ENCODE assay signal across 8 cellular contexts in the genomic region with DNA sequence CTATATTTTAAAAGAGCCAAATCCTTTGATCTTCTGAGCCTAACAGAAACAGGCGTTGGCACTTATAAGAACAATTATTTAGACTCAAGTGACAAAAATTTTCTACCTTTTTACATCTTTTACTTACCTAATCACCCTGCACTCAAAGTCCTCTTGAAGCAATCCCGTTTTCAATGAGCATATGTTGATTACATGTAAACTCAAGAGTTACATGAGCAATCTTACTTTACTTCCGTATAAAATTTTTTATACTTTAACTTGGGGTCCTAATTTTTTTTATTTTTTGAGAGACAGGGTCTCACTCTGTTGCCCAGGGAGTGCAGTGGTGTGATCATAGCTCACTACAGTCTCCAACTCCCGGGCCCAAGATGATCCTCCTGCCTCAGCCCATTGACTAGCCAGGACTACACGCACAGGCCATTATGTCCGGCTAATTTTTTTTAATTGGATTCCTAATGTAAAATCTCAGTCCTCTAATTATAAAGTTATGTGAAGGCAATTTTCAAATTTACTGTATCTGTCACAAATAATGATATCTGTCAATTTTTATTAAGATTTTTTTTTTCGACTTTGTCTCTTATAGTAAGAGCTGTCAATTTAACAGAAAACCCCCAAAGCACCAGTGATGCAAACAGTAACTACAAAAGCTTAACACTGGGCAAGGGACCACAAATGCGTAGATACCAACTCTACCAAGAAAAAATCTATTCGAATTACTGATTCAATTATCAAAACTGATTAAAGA. TPM values are rescaled to one million over a fixed set of nuclear protein-coding genes. Genes with fewer than 3 reads are reported as not detected.
DNase-seq lines count a peak whose midpoint lies in the region; ATAC-seq, FAIRE-seq and TF ChIP-seq lines count a peak whose summit lies in the region.

No MANE protein-coding gene starts in this region.

- H3K27ac Mint-ChIP-seq in activated T-cell treated with anti-CD3 and anti-CD28 coated beads, Interleukin-2, amount 50 U/mL, for 24 hours: peak overlapping the region; percentile 95

- 11 to 14% (median 13%) methylated on average over 9 of the region's 9 CpGs for WGBS in adrenal gland, 4 donors
- WGBS in HepG2 (ENCODE audit: low lambda C conversion rate): 2% methylated on average over 9 of the region's 9 CpGs
- WGBS in tibial nerve, 2 donors: 7 to 11% methylated on average over 9 of the region's 9 CpGs

- DNase-seq in activated T-cell treated with anti-CD3 and anti-CD28 coated beads, Interleukin-2, amount 50 U/mL, for 24 hours: no peak
- DNase-seq in activated T-cell treated with anti-CD3 and anti-CD28 coated beads, Interleukin-2, amount 50 U/mL, for 48 hours: no peak
- DNase-seq in adrenal gland (no peak), HepG2 (ENCODE audit: low spot score) (no peak), tibial nerve (ENCODE audit: low spot score in 2 of 2) (no peak), mesenteric fat pad (ENCODE audit: low spot score) (no peak)
- DNase-seq in activated CD4-positive, CD25-positive, alpha-beta regulatory T cell treated with anti-CD3 and anti-CD28 coated beads, Interleukin-2, amount 50 U/mL, for 72 hours: no peak
- DNase-seq in activated CD8-positive, alpha-beta memory T cell treated with anti-CD3 and anti-CD28 coated beads, Interleukin-2, amount 50 U/mL, for 48 hours: no peak

- peaks cover 0 to 10% of the 10 kb centered on the region in 2 donors for H3K36me3 ChIP-seq in adrenal gland (replicated peaks in 1 of 2)
- H3K36me3 ChIP-seq in HepG2 (replicated peaks in 1 of 2; ENCODE audit: control insufficient read depth in 1 of 2, insufficient read depth in 2 of 2, low read length in 2 of 2): peaks cover 3 to 16% of the 10 kb centered on the region in 2 experiments; a peak in 4 of 5 replicates
- peaks cover 0 to 5% (median 0%) of the 10 kb centered on the region in 3 donors for H3K36me3 ChIP-seq in tibial nerve

- H3K4me1 ChIP-seq in adrenal gland (replicated peaks in 1 of 2) (peaks cover 40 to 60% of the 10 kb centered on the region in 2 donors), HepG2 (ENCODE audit: insufficient read depth, low read length) (peaks cover 64% of the 10 kb centered on the region), tibial nerve (peaks cover 0 to 57% (median 30%) of the 10 kb centered on the region in 4 donors)

- peak overlapping the region; percentile 99 for H3K9ac ChIP-seq in HepG2 (ENCODE audit: insufficient read depth, low read depth, low read length)

- no peak overlapping the region for H2AFZ ChIP-seq in HepG2 (ENCODE audit: low read length)

- no peak for ATAC-seq in HepG2

- TF ChIP-seq EP300 in HepG2 (IDR thresholded peaks at IDR 0.05; ENCODE audit: low read depth in 2 of 2, low read length in 2 of 2) (no peak), HepG2 (CRISPR knock-in tag; IDR thresholded peaks at IDR 0.05; ENCODE audit: borderline replicate concordance) (no peak), tibial nerve (IDR thresholded peaks at IDR 0.05) (no peak)

- H3K27ac ChIP-seq in adrenal gland (peak overlapping the region in 3 of 5 donors; percentile 95 to 99 (median 96)), HepG2 (ENCODE audit: extremely low read length, insufficient read depth, low read length) (peak overlapping the region; percentile 66), tibial nerve (peak overlapping the region; percentile 97 to 100 (median 98))

- peaks cover 69% of the 10 kb centered on the region for H3K36me3 Mint-ChIP-seq in activated T-cell treated with anti-CD3 and anti-CD28 coated beads, Interleukin-2, amount 50 U/mL, for 24 hours (ENCODE audit: low read depth)

- FAIRE-seq in HepG2 (lab: Jason Lieb, UNC): no peak

- H3K27me3 Mint-ChIP-seq in activated T-cell treated with anti-CD3 and anti-CD28 coated beads, Interleukin-2, amount 50 U/mL, for 24 hours: no peaks in the 10 kb centered on the region

- peak overlapping the region; percentile 96 for H3K4me2 ChIP-seq in HepG2 (ENCODE audit: low read depth, low read length)

- no peak for TF ChIP-seq RAD21 in HepG2 (CRISPR knock-in tag; IDR thresholded peaks at IDR 0.05)

- H3K9me3 ChIP-seq in adrenal gland (replicated peaks in 1 of 3): no peaks in the 10 kb centered on the region
- no peaks in the 10 kb centered on the region for H3K9me3 ChIP-seq in HepG2 (ENCODE audit: low read length)
- H3K9me3 ChIP-seq in tibial nerve: no peaks in the 10 kb centered on the region

- H3K9me3 Mint-ChIP-seq in activated T-cell treated with anti-CD3 and anti-CD28 coated beads, Interleukin-2, amount 50 U/mL, for 24 hours: no peaks in the 10 kb centered on the region

- TF ChIP-seq POLR2A in adrenal gland (IDR thresholded peaks at IDR 0.05) (no peak), HepG2 (IDR thresholded peaks at IDR 0.05; ENCODE audit: insufficient read depth in 1 of 2, low read depth in 2 of 2, low read length in 2 of 2) (no peak; a peak in 1 of 4 replicates), tibial nerve (IDR thresholded peaks at IDR 0.05) (no peak)

- intact Hi-C loops in adrenal gland (cut with DNase I): no loop called here
- intact Hi-C loops in HepG2 (cut with micrococcal nuclease; ENCODE audit: unreplicated experiment): loop anchor here (1.0 to 2.0 kb wide), 2 partner anchors 9 to 103 kb away; no protein-coding TSS in a partner anchor

- TF ChIP-seq CTCF in adrenal gland (IDR thresholded peaks at IDR 0.05) (no peak), HepG2 (CRISPR knock-in tag; IDR thresholded peaks at IDR 0.05) (no peak), tibial nerve (IDR thresholded peaks at IDR 0.05) (no peak)

- CTCF ChIA-PET in HepG2 (lab: Yijun Ruan, JAX; ENCODE audit: low intra/inter-chr PET ratio, low total read pairs): no interaction called here

- H3K27me3 ChIP-seq in adrenal gland: no peaks in the 10 kb centered on the region
- H3K27me3 ChIP-seq in HepG2 (ENCODE audit: control insufficient read depth in 1 of 2, insufficient read depth in 2 of 2, low read length in 2 of 2): peaks cover 0 to 2% of the 10 kb centered on the region in 2 experiments; a peak in 1 of 5 replicates
- H3K27me3 ChIP-seq in tibial nerve: no peaks in the 10 kb centered on the region

- peak overlapping the region in 1 of 4 donors; percentile 93 for H3K4me3 ChIP-seq in adrenal gland
- H3K4me3 ChIP-seq in HepG2 (replicated peaks in 1 of 3; ENCODE audit: insufficient read depth in 1 of 3, low read depth in 2 of 3, low read length in 3 of 3): peak overlapping the region; percentile 89 to 99 (median 97)
- peak overlapping the region; percentile 60 to 96 (median 88) for H3K4me3 ChIP-seq in tibial nerve

- H3K4me3 Mint-ChIP-seq in activated T-cell treated with anti-CD3 and anti-CD28 coated beads, Interleukin-2, amount 50 U/mL, for 24 hours: peak overlapping the region; percentile 95

- in situ Hi-C loops in HepG2 (cut with HindIII; ENCODE audit: extremely low pct_ligation_motif_present, low pct_unique_long_range_greater_than_20kb): loop anchor here (5.0 kb wide), 1 partner anchor 148 kb away; no protein-coding TSS in a partner anchor

- POLR2A ChIA-PET in HepG2 (lab: Yijun Ruan, JAX): interaction anchor here (1.2 to 1.5 kb wide), 3 partner anchors 11 to 204 kb away, joined by 3 to 4 read pairs (median 4); no protein-coding TSS in a partner anchor

- peaks cover 71% of the 10 kb centered on the region for H3K79me2 ChIP-seq in HepG2 (ENCODE audit: insufficient read depth, low read length)

- peaks cover 54% of the 10 kb centered on the region for H3K4me1 Mint-ChIP-seq in activated T-cell treated with anti-CD3 and anti-CD28 coated beads, Interleukin-2, amount 50 U/mL, for 24 hours (ENCODE audit: low read depth)

- BruUV-seq in HepG2 (replicated peaks; lab: Mats Ljungman, UMichigan): no TSS peak

- H4K20me1 ChIP-seq in HepG2 (ENCODE audit: insufficient read depth, low read length): peaks cover 63% of the 10 kb centered on the region

RNA-seq across cellular contexts. Expression of gene CALM2, which starts 2.2 kb away (rescaled TPM):
- total RNA-seq in adrenal gland: 100 to 1,000 TPM; 454 to 751 (median 594) TPM
- polyA plus RNA-seq in adrenal gland: 1,000 to 10,000 TPM in 1 of 3 donors, 100 to 1,000 TPM in 2; 452 to 1,243 (median 521) TPM
- 1,135 and 1,941 TPM in 2 replicates for total RNA-seq in HepG2 (2016; rRNA removed; fragmentation: Illumina TruSeq; extraction: Trizol)
- total RNA-seq in HepG2 (2016; cell fraction: cytosol; rRNA removed; fragmentation: Illumina TruSeq; extraction: Trizol; ENCODE audit: low read depth): 204 and 218 TPM in 2 replicates
- 1,133 and 2,031 TPM in 2 replicates for total RNA-seq in HepG2 (2016; cell fraction: insoluble cytoplasmic fraction; rRNA removed; fragmentation: Illumina TruSeq; extraction: Trizol)
- 342 and 376 TPM in 2 replicates for total RNA-seq in HepG2 (2016; cell fraction: membrane; rRNA removed; fragmentation: Illumina TruSeq; extraction: Trizol)
- total RNA-seq in HepG2 (2016; cell fraction: nucleus; rRNA removed; fragmentation: Illumina TruSeq; extraction: Trizol): 391 and 398 TPM in 2 replicates
- 199 and 375 TPM in 2 replicates for polyA plus RNA-seq in HepG2 (2011; rRNA removed)
- polyA plus RNA-seq in HepG2 (2011; cell fraction: cytosol; rRNA removed): 180 and 322 TPM in 2 replicates
- 56.5 and 80.7 TPM in 2 replicates for polyA plus RNA-seq in HepG2 (2011; cell fraction: nucleus; rRNA removed)
- polyA plus RNA-seq in HepG2 (2012): 523 and 688 TPM in 2 replicates
- 147 and 158 TPM in 2 replicates for polyA plus RNA-seq in HepG2 (2016; cell fraction: cytosol; fragmentation: Illumina TruSeq; extraction: Trizol; ENCODE audit: low read depth)
- polyA plus RNA-seq in HepG2 (2016; cell fraction: insoluble cytoplasmic fraction; fragmentation: Illumina TruSeq; extraction: Trizol; ENCODE audit: low read depth): 1,845 and 2,024 TPM in 2 replicates
- polyA plus RNA-seq in HepG2 (2016; cell fraction: membrane; fragmentation: Illumina TruSeq; extraction: Trizol; ENCODE audit: low read depth): 291 and 300 TPM in 2 replicates
- polyA plus RNA-seq in HepG2 (2016; cell fraction: nucleus; fragmentation: Illumina TruSeq; extraction: Trizol; ENCODE audit: insufficient read depth, low read depth): 648 and 664 TPM in 2 replicates
- 41.7 and 64.0 TPM in 2 replicates for polyA minus RNA-seq in HepG2 (2011; rRNA and poly(A)+ RNA removed; ENCODE audit: low replicate concordance)
- polyA minus RNA-seq in HepG2 (2011; cell fraction: cytosol; rRNA and poly(A)+ RNA removed): 133 and 146 TPM in 2 replicates
- 169 and 178 TPM in 2 replicates for polyA minus RNA-seq in HepG2 (2011; cell fraction: nucleus; rRNA and poly(A)+ RNA removed)
- 1,000 to 10,000 TPM in 2 of 4 donors, 100 to 1,000 TPM in 2; 666 to 1,189 (median 889) TPM for total RNA-seq in tibial nerve
- 354 TPM for total RNA-seq in mesenteric fat pad

RNA-seq across cellular contexts. Expression of gene STPG4, which starts 19.1 kb away (rescaled TPM):
- total RNA-seq in adrenal gland (not detected), HepG2 (2016; rRNA removed; fragmentation: Illumina TruSeq; extraction: Trizol) (0.15 TPM in 2 replicates), tibial nerve (1 to 10 TPM in 2 of 4 donors, under 1 TPM in 1, not detected in 1; 0.30 to 2.6 (median 1.4) TPM), mesenteric fat pad (not detected)
- polyA plus RNA-seq in adrenal gland (under 1 TPM in 1 of 3 donors, not detected in 2; 0.24 TPM), HepG2 (2011; rRNA removed) (0.11 and 0.20 TPM in 2 replicates)
- total RNA-seq in HepG2 (2016; cell fraction: cytosol; rRNA removed; fragmentation: Illumina TruSeq; extraction: Trizol; ENCODE audit: low read depth): 0.53 and 1.1 TPM in 2 replicates
- total RNA-seq in HepG2 (2016; cell fraction: insoluble cytoplasmic fraction; rRNA removed; fragmentation: Illumina TruSeq; extraction: Trizol): 0.28 TPM in 1 of 2 replicates, not detected in the other
- total RNA-seq in HepG2 (2016; cell fraction: membrane; rRNA removed; fragmentation: Illumina TruSeq; extraction: Trizol): 0.34 and 0.71 TPM in 2 replicates
- 0.41 and 0.75 TPM in 2 replicates for total RNA-seq in HepG2 (2016; cell fraction: nucleus; rRNA removed; fragmentation: Illumina TruSeq; extraction: Trizol)
- polyA plus RNA-seq in HepG2 (2011; cell fraction: cytosol; rRNA removed): not detected in 2 replicates
- polyA plus RNA-seq in HepG2 (2011; cell fraction: nucleus; rRNA removed): 0.19 and 0.80 TPM in 2 replicates
- polyA plus RNA-seq in HepG2 (2012): 0.17 and 0.27 TPM in 2 replicates
- polyA plus RNA-seq in HepG2 (2016; cell fraction: cytosol; fragmentation: Illumina TruSeq; extraction: Trizol; ENCODE audit: low read depth): not detected in 2 replicates
- not detected in 2 replicates for polyA plus RNA-seq in HepG2 (2016; cell fraction: insoluble cytoplasmic fraction; fragmentation: Illumina TruSeq; extraction: Trizol; ENCODE audit: low read depth)
- polyA plus RNA-seq in HepG2 (2016; cell fraction: membrane; fragmentation: Illumina TruSeq; extraction: Trizol; ENCODE audit: low read depth): not detected in 2 replicates
- polyA plus RNA-seq in HepG2 (2016; cell fraction: nucleus; fragmentation: Illumina TruSeq; extraction: Trizol; ENCODE audit: insufficient read depth, low read depth): not detected in 2 replicates
- 0.23 and 0.32 TPM in 2 replicates for polyA minus RNA-seq in HepG2 (2011; rRNA and poly(A)+ RNA removed; ENCODE audit: low replicate concordance)
- polyA minus RNA-seq in HepG2 (2011; cell fraction: cytosol; rRNA and poly(A)+ RNA removed): not detected in 2 replicates
- polyA minus RNA-seq in HepG2 (2011; cell fraction: nucleus; rRNA and poly(A)+ RNA removed): 1.5 and 2.6 TPM in 2 replicates
